Comparison of ENCODE assay signal across 3 cellular contexts in the genomic region with DNA sequence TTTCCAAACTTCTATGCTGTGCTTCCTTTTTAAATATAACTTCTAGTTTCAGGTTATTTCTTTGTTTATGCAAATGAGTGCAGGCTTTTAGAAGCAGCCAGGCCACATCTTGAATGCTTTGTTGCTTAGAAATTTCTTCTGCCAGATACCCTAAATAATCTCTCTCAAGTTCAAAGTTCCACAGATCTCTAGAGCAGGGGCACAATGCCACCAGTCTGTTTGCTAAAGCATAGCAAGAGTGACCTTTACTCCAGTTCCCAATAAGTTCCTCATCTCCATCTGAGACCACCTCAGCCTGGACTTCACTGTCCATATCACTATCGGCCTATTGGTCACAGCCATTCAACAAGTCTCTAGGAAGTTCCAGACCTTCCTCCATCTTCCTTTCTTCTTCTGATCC. TPM values are rescaled to one million over a fixed set of nuclear protein-coding genes. Genes with fewer than 3 reads are reported as not detected.
"Had no signal": no experiment of that assay in that cellular context is flagged by ENCODE, and none has a peak within 500 bp of the region (broad histone marks: within the 10 kb centered on the region; RNA-seq: fewer than 3 reads in every experiment).

No MANE protein-coding gene starts in this region.

RNA-seq across cellular contexts. Expression of gene NKX2-4, which starts 26.4 kb away (rescaled TPM):
- total RNA-seq: GM23248, H7, HFFc6 had no signal
- polyA plus RNA-seq: GM23248 had no signal
